ENCODE assay signal across 16 cellular contexts in genomic region chr10:71604324-71605018, GRCh38.
DNase-seq lines count a peak whose midpoint lies in the region; ATAC-seq and TF ChIP-seq lines count a peak whose summit lies in the region.
"Had no signal": no experiment of that assay in that cellular context is flagged by ENCODE, and none has a peak within 500 bp of the region (broad histone marks: within the 10 kb centered on the region; RNA-seq: fewer than 3 reads in every experiment).

No MANE protein-coding gene starts in this region.

- no peak overlapping the region for H3K4me3 Mint-ChIP-seq in GM23338
- no peak overlapping the region for H3K4me3 Mint-ChIP-seq in activated T-cell treated with anti-CD3 and anti-CD28 coated beads, Interleukin-2, amount 50 U/mL, for 24 hours
- H3K4me3 Mint-ChIP-seq: CD4-positive, alpha-beta T cell; naive B cell had no signal

- no peaks in the 10 kb centered on the region for H3K79me2 ChIP-seq in GM23338 (replicated peaks; ENCODE audit: insufficient read depth)

- H3F3A ChIP-seq in GM23338 (replicated peaks; ENCODE audit: low read depth): no peaks in the 10 kb centered on the region

- H3K27ac Mint-ChIP-seq in GM23338: peak overlapping the region; percentile 56; the same call in 1 of the 2 replicates
- no peak overlapping the region for H3K27ac Mint-ChIP-seq in activated T-cell treated with anti-CD3 and anti-CD28 coated beads, Interleukin-2, amount 50 U/mL, for 24 hours
- H3K27ac Mint-ChIP-seq: CD4-positive, alpha-beta T cell had no signal

- H3K27ac ChIP-seq in GM23338 (ENCODE audit: low read depth): no peak overlapping the region
- H3K27ac ChIP-seq: epithelial cell of prostate, heart right ventricle, SJSA1, thoracic aorta had no signal

- H3K4me1 ChIP-seq in GM23338 (ENCODE audit: insufficient read depth): no peaks in the 10 kb centered on the region; the same call in 1 of the 2 replicates
- H3K4me1 ChIP-seq in adipocyte (ENCODE audit: control insufficient read depth, insufficient read depth, low read length): peaks cover 35% of the 10 kb centered on the region

- H3K27me3 Mint-ChIP-seq in GM23338 (ENCODE audit: insufficient read depth, low read depth, poor library complexity): peaks cover 3% of the 10 kb centered on the region
- no peaks in the 10 kb centered on the region for H3K27me3 Mint-ChIP-seq in activated T-cell treated with anti-CD3 and anti-CD28 coated beads, Interleukin-2, amount 50 U/mL, for 24 hours
- H3K27me3 Mint-ChIP-seq: CD4-positive, alpha-beta T cell had no signal

- no peak overlapping the region for H3K4me2 ChIP-seq in GM23338

- H3K9me3 ChIP-seq in adipocyte (ENCODE audit: control insufficient read depth, low read length): no peaks in the 10 kb centered on the region
- H3K9me3 ChIP-seq: heart right ventricle, SJSA1, thoracic aorta had no signal

- ATAC-seq in GM23338: no peak
- no peak for ATAC-seq in GM21717 (IDR thresholded peaks at IDR 0.05; ENCODE audit: unreplicated experiment)
- ATAC-seq: heart right ventricle had no signal

- H3K36me3 ChIP-seq in GM23338 (ENCODE audit: insufficient read depth) (no peaks in the 10 kb centered on the region), adipocyte (ENCODE audit: control insufficient read depth, insufficient read depth, low read length, severe bottlenecking) (no peaks in the 10 kb centered on the region)
- H3K36me3 ChIP-seq: heart right ventricle, SJSA1, thoracic aorta had no signal

- H3K27me3 ChIP-seq in GM23338 (ENCODE audit: insufficient read depth) (no peaks in the 10 kb centered on the region), adipocyte (replicated peaks; ENCODE audit: control insufficient read depth, insufficient read depth, low read length) (no peaks in the 10 kb centered on the region)
- H3K27me3 ChIP-seq: heart right ventricle, SJSA1 had no signal

- no peaks in the 10 kb centered on the region for H3K36me3 Mint-ChIP-seq in GM23338 (ENCODE audit: low read depth)
- H3K36me3 Mint-ChIP-seq in activated T-cell treated with anti-CD3 and anti-CD28 coated beads, Interleukin-2, amount 50 U/mL, for 24 hours (ENCODE audit: low read depth): no peaks in the 10 kb centered on the region
- H3K36me3 Mint-ChIP-seq: naive B cell had no signal

- no peaks in the 10 kb centered on the region for H3K9me2 ChIP-seq in GM23338 (ENCODE audit: insufficient read depth)

- no peaks in the 10 kb centered on the region for H3K9me3 Mint-ChIP-seq in GM23338
- no peaks in the 10 kb centered on the region for H3K9me3 Mint-ChIP-seq in activated T-cell treated with anti-CD3 and anti-CD28 coated beads, Interleukin-2, amount 50 U/mL, for 24 hours
- H3K9me3 Mint-ChIP-seq: CD4-positive, alpha-beta T cell; naive B cell had no signal

- DNase-seq in DMS79 (lab: John Stamatoyannopoulos, UW) (peak; percentile 20), GM23338 (ENCODE audit: low spot score) (no peak), adipocyte (ENCODE audit: low read depth) (peak; percentile 32), mucosa of gallbladder (ENCODE audit: low spot score) (peak; percentile 67), dedifferentiated amniotic fluid mesenchymal stem cell (ENCODE audit: extremely low spot score) (no peak)
- DNase-seq in activated T-cell treated with anti-CD3 and anti-CD28 coated beads, Interleukin-2, amount 50 U/mL, for 24 hours: no peak
- DNase-seq: activated CD8-positive, alpha-beta memory T cell treated with anti-CD3 and anti-CD28 coated beads for 24 hours; activated naive CD4-positive, alpha-beta T cell; CD4-positive, alpha-beta T cell; central memory CD4-positive, alpha-beta T cell; heart right ventricle; naive B cell had no signal

- H3K4me3 ChIP-seq in GM23338 (no peak overlapping the region), adipocyte (ENCODE audit: low read length) (no peak overlapping the region)
- H3K4me3 ChIP-seq: heart right ventricle, SJSA1, thoracic aorta had no signal

- H4K20me1 ChIP-seq in GM23338 (replicated peaks; ENCODE audit: insufficient read depth): no peaks in the 10 kb centered on the region

- no peak for TF ChIP-seq CTCF in GM23338 (conservative IDR thresholded peaks at IDR 0.05; ENCODE audit: low read depth in 2 of 2)

- H3K4me1 Mint-ChIP-seq in GM23338: peaks cover 27% of the 10 kb centered on the region
- peaks cover 19% of the 10 kb centered on the region for H3K4me1 Mint-ChIP-seq in activated T-cell treated with anti-CD3 and anti-CD28 coated beads, Interleukin-2, amount 50 U/mL, for 24 hours (ENCODE audit: low read depth)

- no peak overlapping the region for H2AFZ ChIP-seq in GM23338

- no peak overlapping the region for H3K9ac ChIP-seq in adipocyte (ENCODE audit: low read length)

TF ChIP-seq in GM23338, 12 proteins besides CTCF, POLR2A, EP300 and RAD21 (continues in another document):
- no peak for TF ChIP-seq ZNF114 (CRISPR knock-in tag; IDR thresholded peaks at IDR 0.05)
- no peak for TF ChIP-seq JUNB (IDR thresholded peaks at IDR 0.05; ENCODE audit: unreplicated experiment)
- no peak for TF ChIP-seq EZH2phosphoT487 (IDR thresholded peaks at IDR 0.05; ENCODE audit: unreplicated experiment)
- TF ChIP-seq, protein P1, sequence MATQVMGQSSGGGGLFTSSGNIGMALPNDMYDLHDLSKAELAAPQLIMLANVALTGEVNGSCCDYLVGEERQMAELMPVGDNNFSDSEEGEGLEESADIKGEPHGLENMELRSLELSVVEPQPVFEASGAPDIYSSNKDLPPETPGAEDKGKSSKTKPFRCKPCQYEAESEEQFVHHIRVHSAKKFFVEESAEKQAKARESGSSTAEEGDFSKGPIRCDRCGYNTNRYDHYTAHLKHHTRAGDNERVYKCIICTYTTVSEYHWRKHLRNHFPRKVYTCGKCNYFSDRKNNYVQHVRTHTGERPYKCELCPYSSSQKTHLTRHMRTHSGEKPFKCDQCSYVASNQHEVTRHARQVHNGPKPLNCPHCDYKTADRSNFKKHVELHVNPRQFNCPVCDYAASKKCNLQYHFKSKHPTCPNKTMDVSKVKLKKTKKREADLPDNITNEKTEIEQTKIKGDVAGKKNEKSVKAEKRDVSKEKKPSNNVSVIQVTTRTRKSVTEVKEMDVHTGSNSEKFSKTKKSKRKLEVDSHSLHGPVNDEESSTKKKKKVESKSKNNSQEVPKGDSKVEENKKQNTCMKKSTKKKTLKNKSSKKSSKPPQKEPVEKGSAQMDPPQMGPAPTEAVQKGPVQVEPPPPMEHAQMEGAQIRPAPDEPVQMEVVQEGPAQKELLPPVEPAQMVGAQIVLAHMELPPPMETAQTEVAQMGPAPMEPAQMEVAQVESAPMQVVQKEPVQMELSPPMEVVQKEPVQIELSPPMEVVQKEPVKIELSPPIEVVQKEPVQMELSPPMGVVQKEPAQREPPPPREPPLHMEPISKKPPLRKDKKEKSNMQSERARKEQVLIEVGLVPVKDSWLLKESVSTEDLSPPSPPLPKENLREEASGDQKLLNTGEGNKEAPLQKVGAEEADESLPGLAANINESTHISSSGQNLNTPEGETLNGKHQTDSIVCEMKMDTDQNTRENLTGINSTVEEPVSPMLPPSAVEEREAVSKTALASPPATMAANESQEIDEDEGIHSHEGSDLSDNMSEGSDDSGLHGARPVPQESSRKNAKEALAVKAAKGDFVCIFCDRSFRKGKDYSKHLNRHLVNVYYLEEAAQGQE (IDR thresholded peaks at IDR 0.05; ENCODE audit: unreplicated experiment): no peak
- TF ChIP-seq POLR2AphosphoS5 (IDR thresholded peaks at IDR 0.05; ENCODE audit: low read depth): no peak
- TF ChIP-seq EZH2 (IDR thresholded peaks at IDR 0.05; ENCODE audit: low read depth, unreplicated experiment): no peak
- no peak for TF ChIP-seq ETS1 (IDR thresholded peaks at IDR 0.05)
- no peak for TF ChIP-seq NANOG (IDR thresholded peaks at IDR 0.05; ENCODE audit: borderline replicate concordance)
- no peak for TF ChIP-seq ZNF331 (CRISPR knock-in tag; IDR thresholded peaks at IDR 0.05; ENCODE audit: low read depth)
- no peak for TF ChIP-seq CREB1 (CRISPR knock-in tag; IDR thresholded peaks at IDR 0.05; ENCODE audit: low read depth)

Comparison
In these comparisons a context has a peak if more than half of its experiments do, and no peak if none do; other contexts are left out.
1. DNase-seq: peak in DMS79 (single experiment), adipocyte (single experiment) and mucosa of gallbladder (single experiment); none in GM23338 (single experiment), dedifferentiated amniotic fluid mesenchymal stem cell (single experiment) and activated T-cell treated with anti-CD3 and anti-CD28 coated beads, Interleukin-2, amount 50 U/mL, for 24 hours (single experiment).